ENCODE assay signal across 20 cellular contexts in genomic region chr5:171579162-171579561, GRCh38.
DNase-seq lines count a peak whose midpoint lies in the region; ATAC-seq, FAIRE-seq and TF ChIP-seq lines count a peak whose summit lies in the region.
"Had no signal": no experiment of that assay in that cellular context is flagged by ENCODE, and none has a peak within 500 bp of the region (broad histone marks: within the 10 kb centered on the region; RNA-seq: fewer than 3 reads in every experiment).

No MANE protein-coding gene starts in this region.

- H3K36me3 ChIP-seq in bronchial epithelial cell (ENCODE audit: control insufficient read depth, insufficient read depth, low read length) (no peaks in the 10 kb centered on the region), left ventricle myocardium inferior (no peaks in the 10 kb centered on the region), testis (ENCODE audit: low read depth, missing control alignments) (no peaks in the 10 kb centered on the region)

- ATAC-seq in omental fat pad (ENCODE audit: low FRiP score): peak; percentile 49
- ATAC-seq in HG02798 (IDR thresholded peaks at IDR 0.05; ENCODE audit: poor library complexity, unreplicated experiment): no peak
- no peak for ATAC-seq in GM21528 (IDR thresholded peaks at IDR 0.05; ENCODE audit: low FRiP score, unreplicated experiment)
- ATAC-seq: HCT116; stimulated activated effector memory CD8-positive, alpha-beta T cell treated with anti-CD3 and anti-CD28 coated beads, Interleukin-12 subunit alpha, Interleukin-12 subunit beta, amount 100 ng/mL, for 72 hours had no signal

- H3K4me1 ChIP-seq in left ventricle myocardium inferior: peaks cover 44% of the 10 kb centered on the region
- peaks cover 33% of the 10 kb centered on the region for H3K4me1 ChIP-seq in testis

- H3K27me3 ChIP-seq in bronchial epithelial cell (ENCODE audit: control insufficient read depth, insufficient read depth, low read length) (peaks cover 5% of the 10 kb centered on the region), left ventricle myocardium inferior (ENCODE audit: low read depth) (no peaks in the 10 kb centered on the region), testis (no peaks in the 10 kb centered on the region)

- H3K4me3 ChIP-seq in bronchial epithelial cell (ENCODE audit: low read depth, low read length) (no peak overlapping the region), left ventricle myocardium inferior (peak overlapping the region; percentile 9), testis (no peak overlapping the region)

- DNase-seq in bronchial epithelial cell (ENCODE audit: low read depth) (no peak), left ventricle myocardium inferior (peak; percentile 79), omental fat pad (ENCODE audit: low spot score) (no peak), testis (peak; percentile 72), retina (no peak), HUDEP-2 (lab: John Stamatoyannopoulos, UW; ENCODE audit: unreplicated experiment in 76 of 76) (no peak)
- DNase-seq: activated B cell treated with CpG ODN at 0.5 μM for 24 hours; activated CD4-positive, alpha-beta T cell treated with anti-CD3 and anti-CD28 coated beads, Interleukin-2, amount 50 U/mL, for 48 hours; activated CD8-positive, alpha-beta memory T cell treated with anti-CD3 and anti-CD28 coated beads, Interleukin-2, amount 50 U/mL, for 48 hours; activated effector memory CD4-positive, alpha-beta T cell treated with Interleukin-2 at 50 U/mL for 16 hours; GF-D8; immature natural killer cell; KG1; stimulated activated CD4-positive, alpha-beta T cell treated with anti-CD3 and anti-CD28 coated beads, Interleukin-1b, Interleukin-23, amount 100 ng/mL, for 48 hours; T1000; trophoblast cell had no signal

- WGBS in testis, 2 donors: 44 to 55% methylated on average over 11 of the region's 11 CpGs

- intact Hi-C loops in left ventricle myocardium inferior (cut with micrococcal nuclease): no loop called here
- intact Hi-C loops in testis (cut with DNase I; ENCODE audit: low total_unique reads): loop anchor here (10.0 kb wide), 1 partner anchor 84 kb away; no protein-coding TSS in a partner anchor

- FAIRE-seq in bronchial epithelial cell (lab: Jason Lieb, UNC): peak; percentile 23

- H3K9me3 ChIP-seq in left ventricle myocardium inferior (replicated peaks): peaks cover 5% of the 10 kb centered on the region
- no peaks in the 10 kb centered on the region for H3K9me3 ChIP-seq in testis

- TF ChIP-seq CTCF in bronchial epithelial cell (IDR thresholded peaks at IDR 0.05; ENCODE audit: insufficient read depth, low read length, severe bottlenecking) (no peak), left ventricle myocardium inferior (IDR thresholded peaks at IDR 0.05; ENCODE audit: borderline replicate concordance) (no peak), omental fat pad (IDR thresholded peaks at IDR 0.05) (no peak), testis (IDR thresholded peaks at IDR 0.05) (no peak)

- TF ChIP-seq POLR2A in testis (IDR thresholded peaks at IDR 0.05): no peak

- H3K27ac ChIP-seq in left ventricle myocardium inferior (replicated peaks) (peak overlapping the region; percentile 82), testis (peak overlapping the region in 1 of 2 donors; percentile 48)

Comparison
In these comparisons a context has a peak if more than half of its experiments do, and no peak if none do; other contexts are left out.
1. DNase-seq: peak in left ventricle myocardium inferior (single experiment) and testis (single experiment); none in bronchial epithelial cell (single experiment), omental fat pad (single experiment), retina (single experiment) and HUDEP-2 (0 of 76).